ENCODE assay signal across 19 cellular contexts in genomic region chr10:133467286-133467911, GRCh38. TPM values are rescaled to one million over a fixed set of nuclear protein-coding genes. Genes with fewer than 3 reads are reported as not detected.
"Had no signal": no experiment of that assay in that cellular context is flagged by ENCODE, and none has a peak within 500 bp of the region (broad histone marks: within the 10 kb centered on the region; RNA-seq: fewer than 3 reads in every experiment).

No MANE protein-coding gene starts in this region.

- H3K27ac Mint-ChIP-seq: activated CD4-positive, alpha-beta T cell treated with anti-CD3 and anti-CD28 coated beads for 36 hours; activated naive CD4-positive, alpha-beta T cell treated with anti-CD3 and anti-CD28 coated beads, Interleukin-2, amount 50 U/mL, for 24 hours; activated T-cell treated with anti-CD3 and anti-CD28 coated beads, Interleukin-2, amount 50 U/mL, for 24 hours; neural progenitor cell; stimulated activated memory B cell treated with anti-CD40 and anti-IgM and Interleukin-4, amounts not matched to agents 10 μg/mL and 1 μg/mL and 100 μg/mL, for 72 hours; T-helper 1 cell treated with Interleukin-12 subunit alpha and Interleukin-12 subunit beta and Interleukin-4 antibody, amounts not matched to agents 30 μg/mL and 1 μg/mL, for 36 hours had no signal

- H3K4me1 Mint-ChIP-seq: activated CD4-positive, alpha-beta T cell treated with anti-CD3 and anti-CD28 coated beads for 36 hours; activated naive CD4-positive, alpha-beta T cell treated with anti-CD3 and anti-CD28 coated beads, Interleukin-2, amount 50 U/mL, for 24 hours; immature natural killer cell; neural progenitor cell; stimulated activated memory B cell treated with anti-CD40 and anti-IgM and Interleukin-4, amounts not matched to agents 10 μg/mL and 1 μg/mL and 100 μg/mL, for 72 hours had no signal

- ATAC-seq: activated CD4-positive, alpha-beta T cell treated with anti-CD3 and anti-CD28 coated beads for 36 hours; foreskin keratinocyte; pancreas; stimulated activated memory B cell treated with anti-CD40 and anti-IgM and Interleukin-4, amounts not matched to agents 10 μg/mL and 1 μg/mL and 100 μg/mL, for 72 hours had no signal

- H3K36me3 Mint-ChIP-seq: neural progenitor cell had no signal

- DNase-seq: activated CD4-positive, alpha-beta T cell treated with anti-CD3 and anti-CD28 coated beads for 36 hours; activated T-cell treated with anti-CD3 and anti-CD28 coated beads, Interleukin-2, amount 50 U/mL, for 24 hours; caudate nucleus; colonic mucosa; foreskin keratinocyte; glutamatergic neuron; hypothalamus; immature natural killer cell; naive B cell; stimulated activated CD4-positive, alpha-beta T cell treated with anti-CD3 and anti-CD28 coated beads, Interleukin-12 subunit alpha, Interleukin-12 subunit beta, amount 100 ng/mL, for 4 hours; uterus; WERI-Rb-1 had no signal

- H3K9me3 Mint-ChIP-seq: activated naive CD4-positive, alpha-beta T cell treated with anti-CD3 and anti-CD28 coated beads, Interleukin-2, amount 50 U/mL, for 24 hours; activated T-cell treated with anti-CD3 and anti-CD28 coated beads, Interleukin-2, amount 50 U/mL, for 24 hours; T-helper 1 cell treated with Interleukin-12 subunit alpha and Interleukin-12 subunit beta and Interleukin-4 antibody, amounts not matched to agents 30 μg/mL and 1 μg/mL, for 36 hours had no signal

- H3K4me3 Mint-ChIP-seq: activated CD4-positive, alpha-beta T cell treated with anti-CD3 and anti-CD28 coated beads for 36 hours; activated naive CD4-positive, alpha-beta T cell treated with anti-CD3 and anti-CD28 coated beads, Interleukin-2, amount 50 U/mL, for 24 hours; activated T-cell treated with anti-CD3 and anti-CD28 coated beads, Interleukin-2, amount 50 U/mL, for 24 hours; immature natural killer cell; naive B cell; neural progenitor cell; stimulated activated memory B cell treated with anti-CD40 and anti-IgM and Interleukin-4, amounts not matched to agents 10 μg/mL and 1 μg/mL and 100 μg/mL, for 72 hours; T-helper 1 cell treated with Interleukin-12 subunit alpha and Interleukin-12 subunit beta and Interleukin-4 antibody, amounts not matched to agents 30 μg/mL and 1 μg/mL, for 36 hours had no signal

- H3K27me3 Mint-ChIP-seq: activated CD4-positive, alpha-beta T cell treated with anti-CD3 and anti-CD28 coated beads for 36 hours; activated T-cell treated with anti-CD3 and anti-CD28 coated beads, Interleukin-2, amount 50 U/mL, for 24 hours; stimulated activated memory B cell treated with anti-CD40 and anti-IgM and Interleukin-4, amounts not matched to agents 10 μg/mL and 1 μg/mL and 100 μg/mL, for 72 hours had no signal

RNA-seq across cellular contexts. Expression of gene SPRN, which starts 43.0 kb away (rescaled TPM):
- total RNA-seq: activated CD4-positive, alpha-beta T cell treated with anti-CD3 and anti-CD28 coated beads for 36 hours; colonic mucosa; foreskin keratinocyte had no signal

RNA-seq across cellular contexts. Expression of gene CYP2E1, which starts 59.8 kb away (rescaled TPM):
- total RNA-seq: endothelial cell of umbilical vein, lung microvascular endothelial cell had no signal
